8 cellular contexts compared by ENCODE assay signal in genomic region chr19:11261902-11262839, GRCh38. TPM values are rescaled to one million over a fixed set of nuclear protein-coding genes. Genes with fewer than 3 reads are reported as not detected.
A peak's percentile ranks its signal among the peaks of the same experiment; 100 is the strongest.
DNase-seq lines count a peak whose midpoint lies in the region; ATAC-seq and TF ChIP-seq lines count a peak whose summit lies in the region.

DOCK6 (minus strand) TSS chr19:11262524; CDS start chr19:11262440, 84 bp downstream.

- H3K56ac ChIP-seq in IMR-90 (ENCODE audit: extremely low read depth, insufficient read depth, low read length) = no peak within 1 kb of the TSS

- no peaks in the 10 kb centered on the region for H3K9me3 Mint-ChIP-seq in CD8-positive, alpha-beta T cell
- H3K9me3 Mint-ChIP-seq in activated naive CD8-positive, alpha-beta T cell (ENCODE audit: low read depth) = no peaks in the 10 kb centered on the region

- H4K20me1 ChIP-seq in IMR-90 (ENCODE audit: insufficient read depth, low read length) = no peaks in the 10 kb centered on the region

- POLR2A ChIA-PET in CD8-positive, alpha-beta T cell (lab: Charles Lee) = no interaction called here
- POLR2A ChIA-PET in IMR-90 (lab: Charles Lee; ENCODE audit: unreplicated experiment) = interaction anchor here (0.6 kb wide), 1 partner anchor 29 kb away, joined by 3 read pairs; no protein-coding TSS in a partner anchor

- CTCF ChIA-PET in CD8-positive, alpha-beta T cell (lab: Charles Lee) = no interaction called here
- CTCF ChIA-PET in IMR-90 (lab: Yijun Ruan, JAX) = interaction anchor here (0.8 kb wide), 1 partner anchor 11 kb away, joined by 3 read pairs; no protein-coding TSS in a partner anchor

- H2BK120ac ChIP-seq in IMR-90 (ENCODE audit: low read depth, low read length) = peak within 1 kb of the TSS; percentile 54; the same call in 1 of the 2 replicates

- H2BK20ac ChIP-seq in IMR-90 (ENCODE audit: low read depth, low read length) = no peak within 1 kb of the TSS

- peak within 1 kb of the TSS; percentile 82 for H3K18ac ChIP-seq in IMR-90 (ENCODE audit: low read depth, low read length)

- TF ChIP-seq CTCF in CD8-positive, alpha-beta T cell (IDR thresholded peaks at IDR 0.05) = no peak
- peak; percentile 38 for TF ChIP-seq CTCF in IMR-90 (conservative IDR thresholded peaks at IDR 0.05; ENCODE audit: low read depth, low read length)
- peak in 7 of 9 donors; percentile 33 to 64 (median 49) for TF ChIP-seq CTCF in heart right ventricle (IDR thresholded peaks at IDR 0.05)

- peak within 1 kb of the TSS; percentile 88 for H3K9ac ChIP-seq in IMR-90 (ENCODE audit: low read depth, low read length)

- peak within 1 kb of the TSS; percentile 94 for H4K5ac ChIP-seq in IMR-90 (ENCODE audit: low read depth, low read length)

- ATAC-seq in CD8-positive, alpha-beta T cell = peak; percentile 59
- ATAC-seq in IMR-90 (ENCODE audit: low read depth) (peak; percentile 94), heart right ventricle (peak; percentile 24 to 72 (median 42)), GM21619 (IDR thresholded peaks at IDR 0.05; ENCODE audit: unreplicated experiment) (no peak), HG02973 (IDR thresholded peaks at IDR 0.05; ENCODE audit: unreplicated experiment) (no peak), HG02610 (IDR thresholded peaks at IDR 0.05; ENCODE audit: unreplicated experiment) (no peak)

- no peaks in the 10 kb centered on the region for H3K36me3 ChIP-seq in CD8-positive, alpha-beta T cell (ENCODE audit: insufficient read depth, low read length)
- no peaks in the 10 kb centered on the region for H3K36me3 ChIP-seq in IMR-90 (ENCODE audit: control insufficient read depth, insufficient read depth, low read length)
- peaks cover 0 to 4% (median 0%) of the 10 kb centered on the region in 9 donors for H3K36me3 ChIP-seq in heart right ventricle

- no peak within 1 kb of the TSS for H2BK5ac ChIP-seq in IMR-90 (ENCODE audit: low read depth, low read length, poor library complexity, severe bottlenecking)

- H3K27me3 ChIP-seq in CD8-positive, alpha-beta T cell (ENCODE audit: insufficient read depth, low read length) = peaks cover 12% of the 10 kb centered on the region
- H3K27me3 ChIP-seq in IMR-90 (ENCODE audit: control insufficient read depth, insufficient read depth, low read length) = no peaks in the 10 kb centered on the region; the same call in 1 of the 2 replicates
- peaks cover 0 to 38% (median 0%) of the 10 kb centered on the region in 7 donors for H3K27me3 ChIP-seq in heart right ventricle

- H3K14ac ChIP-seq in IMR-90 (replicated peaks; ENCODE audit: low read depth, low read length) = peak within 1 kb of the TSS; percentile 71

- H4K8ac ChIP-seq in IMR-90 (ENCODE audit: low read depth in 2 of 2, low read length in 2 of 2) = peak within 1 kb of the TSS; percentile 88 to 94

- H2BK15ac ChIP-seq in IMR-90 (ENCODE audit: low read depth, low read length) = no peak within 1 kb of the TSS

- H3K9me1 ChIP-seq in IMR-90 (ENCODE audit: insufficient read depth, low read length) = no peaks in the 10 kb centered on the region

- no TSS peak for BruUV-seq in IMR-90 (replicated peaks; lab: Mats Ljungman, UMichigan)

- TF ChIP-seq RAD21 in IMR-90 (IDR thresholded peaks at IDR 0.05; ENCODE audit: low read length) = no peak

- H3K79me1 ChIP-seq in IMR-90 (ENCODE audit: low read depth in 1 of 2, low read length in 2 of 2) = peaks cover 6 to 15% of the 10 kb centered on the region in 2 experiments; a peak in 2 of 4 replicates

- peak within 1 kb of the TSS; percentile 82; the same call in 1 of the 2 replicates for H2AK5ac ChIP-seq in IMR-90 (ENCODE audit: low read depth, low read length)

- peak within 1 kb of the TSS; percentile 75 for H3K4me3 Mint-ChIP-seq in CD8-positive, alpha-beta T cell
- H3K4me3 Mint-ChIP-seq in activated naive CD8-positive, alpha-beta T cell = peak within 1 kb of the TSS; percentile 75

- peak within 1 kb of the TSS; percentile 98 for H2AK9ac ChIP-seq in IMR-90 (replicated peaks; ENCODE audit: low read depth, low read length, poor library complexity)

- peak within 1 kb of the TSS; percentile 83 for H3K4ac ChIP-seq in IMR-90 (ENCODE audit: low read depth, low read length)

- H3K9me3 ChIP-seq in CD8-positive, alpha-beta T cell (ENCODE audit: low read length) = no peaks in the 10 kb centered on the region
- H3K9me3 ChIP-seq in IMR-90 (ENCODE audit: control insufficient read depth, insufficient read depth, low read length) (no peaks in the 10 kb centered on the region), heart right ventricle (no peaks in the 10 kb centered on the region)

- peak within 1 kb of the TSS; percentile 95 for H2AFZ ChIP-seq in IMR-90 (replicated peaks; ENCODE audit: low read length, poor library complexity)

- no peaks in the 10 kb centered on the region for H3K4me1 Mint-ChIP-seq in CD8-positive, alpha-beta T cell (ENCODE audit: low read depth)
- peaks cover 5% of the 10 kb centered on the region for H3K4me1 Mint-ChIP-seq in activated naive CD8-positive, alpha-beta T cell (ENCODE audit: low read depth)

- no peak for DNase-seq in CD8-positive, alpha-beta T cell
- DNase-seq in IMR-90 (no peak), heart right ventricle (peak in 1 of 2 donors; percentile 56), pulmonary artery endothelial cell (ENCODE audit: low read depth, low spot score) (no peak)

- 2% methylated on average over 8 of the region's 92 CpGs; no CpG with 5 or more reads in 1 of the 2 experiments for WGBS in IMR-90 (ENCODE audit: extremely low coverage in 2 of 2, insufficient read length in 1 of 2), 2 experiments
- WGBS in heart right ventricle, 2 donors = 1% methylated on average over 58 to 92 of the region's 92 CpGs

- H3K23ac ChIP-seq in IMR-90 (ENCODE audit: low read depth, low read length) = peak within 1 kb of the TSS; percentile 93

- H3K4me3 ChIP-seq in CD8-positive, alpha-beta T cell (ENCODE audit: low read depth, low read length) = peak within 1 kb of the TSS; percentile 45
- H3K4me3 ChIP-seq in IMR-90 (ENCODE audit: insufficient read depth, low read depth, low read length) (peak within 1 kb of the TSS; percentile 97), heart right ventricle (peak within 1 kb of the TSS; percentile 51 to 98 (median 76))

- peak within 1 kb of the TSS; percentile 62 for H4K91ac ChIP-seq in IMR-90 (ENCODE audit: insufficient read depth, low read depth, low read length)

- H3K4me1 ChIP-seq in CD8-positive, alpha-beta T cell (ENCODE audit: insufficient read depth, low read length) = peaks cover 4% of the 10 kb centered on the region
- H3K4me1 ChIP-seq in IMR-90 (ENCODE audit: control insufficient read depth, insufficient read depth, low read length) = peaks cover 5% of the 10 kb centered on the region
- peaks cover 2 to 54% (median 12%) of the 10 kb centered on the region in 9 donors for H3K4me1 ChIP-seq in heart right ventricle

- in situ Hi-C loops in IMR-90 (cut with MboI; ENCODE audit: low sequenced_read_pairs) = no loop called here

- intact Hi-C loops in CD8-positive, alpha-beta T cell (cut with DNase I, micrococcal nuclease) = no loop called here
- intact Hi-C loops in IMR-90 (cut with micrococcal nuclease) (loop anchor here (1.0 kb wide), 1 partner anchor 125 kb away; no protein-coding TSS in a partner anchor), heart right ventricle (cut with DNase I) (no loop called here)

- peak within 1 kb of the TSS; percentile 97 for H3K4me2 ChIP-seq in IMR-90 (ENCODE audit: low read depth, low read length)

- dilution Hi-C loops in IMR-90 (cut with HindIII; ENCODE audit: low sequenced_read_pairs, unreplicated experiment) = no loop called here

- no peak for TF ChIP-seq POLR2A in IMR-90 (IDR thresholded peaks at IDR 0.05; ENCODE audit: low read depth, low read length)

- peaks cover 52% of the 10 kb centered on the region for H3K27me3 Mint-ChIP-seq in CD8-positive, alpha-beta T cell (ENCODE audit: low read depth)
- peaks cover 20% of the 10 kb centered on the region for H3K27me3 Mint-ChIP-seq in activated naive CD8-positive, alpha-beta T cell

- H3K36me3 Mint-ChIP-seq in CD8-positive, alpha-beta T cell = no peaks in the 10 kb centered on the region
- H3K36me3 Mint-ChIP-seq in activated naive CD8-positive, alpha-beta T cell = no peaks in the 10 kb centered on the region

- no peak within 1 kb of the TSS for H3K27ac Mint-ChIP-seq in CD8-positive, alpha-beta T cell
- H3K27ac Mint-ChIP-seq in activated naive CD8-positive, alpha-beta T cell = no peak within 1 kb of the TSS

- H3K27ac ChIP-seq in CD8-positive, alpha-beta T cell (ENCODE audit: low read depth, low read length) = no peak within 1 kb of the TSS
- peak within 1 kb of the TSS; percentile 66 for H3K27ac ChIP-seq in IMR-90 (ENCODE audit: insufficient read depth, low read length)
- peak within 1 kb of the TSS; percentile 88 to 99 (median 93) for H3K27ac ChIP-seq in heart right ventricle

TF ChIP-seq in IMR-90, 13 proteins besides CTCF, POLR2A, EP300 and RAD21:
- TF ChIP-seq FOS (IDR thresholded peaks at IDR 0.05; ENCODE audit: low read depth, low read length) = no peak
- peak; percentile 19; the same call in 1 of the 2 replicates for TF ChIP-seq MXI1 (IDR thresholded peaks at IDR 0.05; ENCODE audit: borderline replicate concordance, low read depth, low read length)
TF ChIP-seq in IMR-90: peak in this region for 1.

RNA-seq across cellular contexts. Expression of gene DOCK6, which starts in this region (rescaled TPM):
- under 1 TPM; 0.19 to 0.54 TPM for total RNA-seq in CD8-positive, alpha-beta T cell
- total RNA-seq in IMR-90 (2012; rRNA removed) (4.4 and 5.0 TPM in 2 replicates), heart right ventricle (10 to 100 TPM; 27.6 to 57.2 (median 40.2) TPM), pulmonary artery endothelial cell (53.3 and 66.8 TPM in 2 replicates)
- polyA plus RNA-seq in IMR-90 (2012; rRNA removed) (17.7 and 18.4 TPM in 2 replicates), heart right ventricle (10 to 100 TPM; 29.0 to 73.3 TPM)
- polyA plus RNA-seq in IMR-90 (2012; cell fraction: cytosol; rRNA removed) = 6.9 and 15.1 TPM in 2 replicates
- 64.0 and 119 TPM in 2 replicates for polyA plus RNA-seq in IMR-90 (2012; cell fraction: nucleus; rRNA removed; ENCODE audit: low replicate concordance)

Comparison
In these comparisons a context has a peak if more than half of its experiments do, and no peak if none do; other contexts are left out.
1. Peak in ATAC-seq and H3K4me3 ChIP-seq in CD8-positive, alpha-beta T cell; RNA of the gene not detected or under 1 TPM.
2. ATAC-seq: peak in IMR-90 (single experiment) and heart right ventricle (8 of 8); none in GM21619 (single experiment), HG02973 (single experiment) and HG02610 (single experiment).
3. H3K4me3 ChIP-seq: peak in every context shown above with its lines; median percentile 97 in IMR-90; 76 in heart right ventricle; 45 in CD8-positive, alpha-beta T cell.